In genomic region chr20:38804682-38805501, GRCh38 we compare ENCODE assay signal across 8 cellular contexts. TPM values are rescaled to one million over a fixed set of nuclear protein-coding genes. Genes with fewer than 3 reads are reported as not detected.
A peak's percentile ranks its signal among the peaks of the same experiment; 100 is the strongest.
DNase-seq lines count a peak whose midpoint lies in the region; ATAC-seq, FAIRE-seq and TF ChIP-seq lines count a peak whose summit lies in the region.

No MANE protein-coding gene starts in this region.

- DNase-seq in GM19239 (ENCODE audit: insufficient read length, low spot score) (peak; percentile 46), Kasumi-1 (lab: John Stamatoyannopoulos, UW) (peak; percentile 78 to 90), esophagus muscularis mucosa (ENCODE audit: extremely low spot score) (no peak), prostate gland (ENCODE audit: low spot score) (no peak), type B pancreatic cell (ENCODE audit: extremely low spot score, unreplicated experiment) (no peak), NCI-H526 treated with DMSO at 0.1 percent for 48 hours (lab: John Stamatoyannopoulos, UW) (no peak)
- DNase-seq in activated CD8-positive, alpha-beta memory T cell treated with anti-CD3 and anti-CD28 coated beads, Interleukin-2, amount 50 U/mL, for 1 hour (ENCODE audit: extremely low read depth) = peak; percentile 76

- H3K4me1 ChIP-seq in esophagus muscularis mucosa (peaks cover 23 to 30% (median 27%) of the 10 kb centered on the region in 4 donors), prostate gland (replicated peaks) (no peaks in the 10 kb centered on the region)

- no peaks in the 10 kb centered on the region for H3K9me3 Mint-ChIP-seq in type B pancreatic cell

- H3K4me3 ChIP-seq in esophagus muscularis mucosa = peak overlapping the region; percentile 57 to 67 (median 61)
- H3K4me3 ChIP-seq in prostate gland = peak overlapping the region; percentile 31 to 41

- TF ChIP-seq POLR2A in esophagus muscularis mucosa (IDR thresholded peaks at IDR 0.05; ENCODE audit: low read depth) (no peak), prostate gland (IDR thresholded peaks at IDR 0.05) (no peak)

- H3K27me3 Mint-ChIP-seq in type B pancreatic cell = peaks cover 55% of the 10 kb centered on the region

- FAIRE-seq in GM19239 (lab: Jason Lieb, UNC) = peak; percentile 97

- no peak for TF ChIP-seq CTCF in esophagus muscularis mucosa (IDR thresholded peaks at IDR 0.05)
- no peak for TF ChIP-seq CTCF in prostate gland (IDR thresholded peaks at IDR 0.05)
- no peak for TF ChIP-seq CTCF in type B pancreatic cell (conservative IDR thresholded peaks at IDR 0.05)

- H3K36me3 ChIP-seq in esophagus muscularis mucosa = no peaks in the 10 kb centered on the region
- no peaks in the 10 kb centered on the region for H3K36me3 ChIP-seq in prostate gland

- H3K9me3 ChIP-seq in esophagus muscularis mucosa = no peaks in the 10 kb centered on the region
- no peaks in the 10 kb centered on the region for H3K9me3 ChIP-seq in prostate gland

- no peaks in the 10 kb centered on the region for H3K36me3 Mint-ChIP-seq in type B pancreatic cell

- no peaks in the 10 kb centered on the region for H3K4me1 Mint-ChIP-seq in type B pancreatic cell (ENCODE audit: unreplicated experiment)

- TF ChIP-seq EP300 in esophagus muscularis mucosa (IDR thresholded peaks at IDR 0.05) = no peak

- H3K27ac Mint-ChIP-seq in type B pancreatic cell = no peak overlapping the region

- H3K27me3 ChIP-seq in esophagus muscularis mucosa (peaks cover 0 to 53% (median 20%) of the 10 kb centered on the region in 4 donors), prostate gland (replicated peaks; ENCODE audit: insufficient read depth) (peaks cover 6% of the 10 kb centered on the region)

- H3K27ac ChIP-seq in esophagus muscularis mucosa (replicated peaks in 1 of 4) = peak overlapping the region; percentile 53 to 70 (median 62)
- peak overlapping the region; percentile 7 to 22 for H3K27ac ChIP-seq in prostate gland

- 65% methylated on average over 17 of the region's 18 CpGs for WGBS in esophagus muscularis mucosa
- WGBS in prostate gland = 59% methylated on average over 18 of the region's 18 CpGs

- no peak for ATAC-seq in HG03469 (IDR thresholded peaks at IDR 0.05; ENCODE audit: unreplicated experiment)

- intact Hi-C loops in esophagus muscularis mucosa (cut with DNase I) = no loop called here
- intact Hi-C loops in prostate gland (cut with DNase I) = no loop called here

- H3K4me3 Mint-ChIP-seq in type B pancreatic cell = peak overlapping the region; percentile 77

RNA-seq across cellular contexts. Expression of gene PPP1R16B, which starts 0.6 kb away (rescaled TPM):
- total RNA-seq in esophagus muscularis mucosa (10 to 100 TPM in 1 of 4 donors, 1 to 10 TPM in 3; 3.7 to 12.1 (median 6.8) TPM), prostate gland (1 to 10 TPM; 1.3 to 1.9 TPM), type B pancreatic cell (ENCODE audit: low replicate concordance) (0.31 TPM in 1 of 2 replicates, not detected in the other)

RNA-seq across cellular contexts. Expression of gene ACTR5, which starts 56.6 kb away (rescaled TPM):
- total RNA-seq in esophagus muscularis mucosa = 1 to 10 TPM; 5.8 to 9.8 (median 8.6) TPM
- 10 to 100 TPM in 1 of 2 donors, 1 to 10 TPM in 1; 6.4 to 18.1 TPM for total RNA-seq in prostate gland
- 5.7 and 9.1 TPM in 2 replicates for total RNA-seq in type B pancreatic cell (ENCODE audit: low replicate concordance)

Comparison
In these comparisons a context has a peak if more than half of its experiments do, and no peak if none do; other contexts are left out.
1. DNase-seq: peak in GM19239 (single experiment), Kasumi-1 (2 of 2) and activated CD8-positive, alpha-beta memory T cell treated with anti-CD3 and anti-CD28 coated beads, Interleukin-2, amount 50 U/mL, for 1 hour (single experiment); none in esophagus muscularis mucosa (single experiment), prostate gland (single experiment), type B pancreatic cell (single experiment) and NCI-H526 treated with DMSO at 0.1 percent for 48 hours (single experiment).